Comparison of ENCODE assay signal across 27 cellular contexts in genomic region chr7:41507686-41508268, GRCh38.
"Had no signal": no experiment of that assay in that cellular context is flagged by ENCODE, and none has a peak within 500 bp of the region (broad histone marks: within the 10 kb centered on the region; RNA-seq: fewer than 3 reads in every experiment).

No MANE protein-coding gene starts in this region.

- H3K27ac ChIP-seq: dorsolateral prefrontal cortex, heart left ventricle, left lung, lower lobe of right lung, ovary, sigmoid colon, stomach, thyroid gland, upper lobe of left lung had no signal

- H3K4me1 ChIP-seq: heart left ventricle, left lung, lower lobe of right lung, sigmoid colon, stomach, thyroid gland, upper lobe of left lung had no signal

- DNase-seq: activated B cell treated with CpG ODN at 0.5 μM for 24 hours; activated CD4-positive, alpha-beta T cell treated with anti-CD3 and anti-CD28 coated beads for 4 hours; activated CD4-positive, alpha-beta T cell treated with anti-CD3 and anti-CD28 coated beads, Interleukin-2, amount 50 U/mL, for 4 hours; activated naive CD4-positive, alpha-beta T cell; activated T-cell treated with anti-CD3 and anti-CD28 coated beads for 4 hours; activated T-cell treated with anti-CD3 and anti-CD28 coated beads, Interleukin-2, amount 50 U/mL, for 72 hours; anterior cingulate cortex; dorsolateral prefrontal cortex; effector memory CD4-positive, alpha-beta T cell; erythroblast; heart left ventricle; left lung; lower lobe of right lung; mesendoderm; retina; sigmoid colon; small intestine; stimulated activated CD4-positive, alpha-beta T cell treated with anti-CD3 and anti-CD28 coated beads, Interleukin-2, amount 100 ng/mL, for 24 hours; stimulated activated naive B cell treated with anti-CD40 and anti-IgM and Interleukin-4, amounts not matched to agents 10 μg/mL and 1 μg/mL and 100 μg/mL, for 72 hours; stomach; T-helper 1 cell; thyroid gland; upper lobe of left lung had no signal

- FAIRE-seq: bronchial epithelial cell, colon, small intestine had no signal

- H3K9me3 ChIP-seq: heart left ventricle, left lung, lower lobe of right lung, ovary, sigmoid colon, stomach, thyroid gland, upper lobe of left lung had no signal

- H3K4me3 ChIP-seq: dorsolateral prefrontal cortex, heart left ventricle, left lung, lower lobe of right lung, ovary, sigmoid colon, stomach, thyroid gland, upper lobe of left lung had no signal

- ATAC-seq: activated naive CD4-positive, alpha-beta T cell treated with anti-CD3 and anti-CD28 coated beads, Interleukin-2, amount 50 U/mL, for 72 hours; activated T-cell treated with anti-CD3 and anti-CD28 coated beads, Interleukin-2, amount 50 U/mL, for 72 hours; heart left ventricle; left lung; lower lobe of right lung; stimulated activated naive B cell treated with anti-CD40 and anti-IgM and Interleukin-4, amounts not matched to agents 10 μg/mL and 1 μg/mL and 100 μg/mL, for 72 hours had no signal

- H3K36me3 ChIP-seq: heart left ventricle, left lung, lower lobe of right lung, ovary, sigmoid colon, stomach, thyroid gland, upper lobe of left lung had no signal

- H3K27me3 ChIP-seq: heart left ventricle, left lung, ovary, sigmoid colon, stomach, thyroid gland, upper lobe of left lung had no signal
